ENCODE assay signal across 22 cellular contexts in the genomic region with DNA sequence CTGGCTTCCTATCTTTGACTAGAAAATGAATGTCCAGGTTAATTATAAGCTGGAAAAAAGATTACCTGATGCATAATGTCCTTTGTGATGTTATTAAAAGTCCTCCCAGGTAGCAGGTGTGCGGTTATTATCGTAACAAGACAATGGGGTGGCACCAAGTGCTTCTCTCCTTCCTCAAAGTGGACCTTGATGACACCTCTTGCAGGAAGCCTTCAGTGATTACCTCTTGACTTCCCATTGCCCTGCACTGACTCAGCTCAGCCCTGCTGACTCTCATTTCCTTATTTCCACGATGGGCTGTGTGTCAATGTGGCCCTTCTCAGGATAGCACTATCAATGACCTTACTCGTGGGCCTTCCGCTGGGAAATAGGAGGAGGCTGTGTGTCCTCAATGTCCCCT.
"Had no signal": no experiment of that assay in that cellular context is flagged by ENCODE, and none has a peak within 500 bp of the region (broad histone marks: within the 10 kb centered on the region; RNA-seq: fewer than 3 reads in every experiment).

No MANE protein-coding gene starts in this region.

- DNase-seq: IMR-90, Kasumi-1, MM.1S, NCI-H1092 treated with DMSO at 0.1 percent for 48 hours, NCI-H1436, NCI-H187, NCI-H2029, NCI-H2081 treated with DMSO at 0.1 percent for 48 hours, NCI-H2171, NCI-H345, NCI-H446 treated with DMSO at 0.1 percent for 48 hours, NCI-H510A treated with DMSO at 0.1 percent for 48 hours, NCI-H526, NCI-H774, OCI-M1, PC-9, Peyer's patch, SHP77 treated with DMSO at 0.1 percent for 48 hours, SJCRH30, T-helper 1 cell had no signal

- H3K36me3 ChIP-seq: Peyer's patch, SJCRH30 had no signal

- H3K27ac ChIP-seq: KMS-11, PC-9, Peyer's patch, SJCRH30 had no signal

- H3K4me2 ChIP-seq: KMS-11, PC-9 had no signal

- H3K9ac ChIP-seq: KMS-11 had no signal

- H3K27me3 ChIP-seq: Peyer's patch had no signal

- H3K4me1 ChIP-seq: Peyer's patch, SJCRH30 had no signal

- FAIRE-seq: HepG2 had no signal

- H3K4me3 ChIP-seq: PC-9, Peyer's patch, SJCRH30 had no signal
